8 cellular contexts compared by ENCODE assay signal in genomic region chr19:57350877-57351805, GRCh38. TPM values are rescaled to one million over a fixed set of nuclear protein-coding genes. Genes with fewer than 3 reads are reported as not detected.
DNase-seq lines count a peak whose midpoint lies in the region; ATAC-seq and TF ChIP-seq lines count a peak whose summit lies in the region.

ZNF304 (plus strand) TSS chr19:57351271; CDS start chr19:57351665, 394 bp downstream.

- peak; percentile 80 for DNase-seq in BJ (ENCODE audit: low read depth)
- DNase-seq in GM19238 (ENCODE audit: insufficient read length, low spot score) = peak; percentile 84
- peak; percentile 89 to 94 for DNase-seq in NCI-H524 (lab: John Stamatoyannopoulos, UW)
- DNase-seq in activated CD4-positive, alpha-beta T cell treated with anti-CD3 and anti-CD28 coated beads, Interleukin-2, amount 50 U/mL, for 4 hours = peak; percentile 77 to 81
- peak; percentile 93 to 97 (median 97) for DNase-seq in right lobe of liver
- peak; percentile 84 for DNase-seq in stimulated activated CD4-positive, alpha-beta T cell treated with anti-CD3 and anti-CD28 coated beads, Interleukin-4, amount 100 ng/mL, for 24 hours

- intact Hi-C loops in right lobe of liver (cut with DNase I) = no loop called here

- TF ChIP-seq POLR2A in right lobe of liver (IDR thresholded peaks at IDR 0.05) = no peak

- TF ChIP-seq CTCF in BJ (IDR thresholded peaks at IDR 0.05; ENCODE audit: insufficient read depth, low read depth, low read length) (no peak), right lobe of liver (IDR thresholded peaks at IDR 0.05) (no peak)

- H3K27me3 ChIP-seq in BJ (ENCODE audit: control insufficient read depth, insufficient read depth, low read length) (no peaks in the 10 kb centered on the region), duodenal mucosa (ENCODE audit: control insufficient read depth in 1 of 2, insufficient read depth in 2 of 2, low read length in 2 of 2) (no peaks in the 10 kb centered on the region), right lobe of liver (no peaks in the 10 kb centered on the region)

- H3K4me1 ChIP-seq in duodenal mucosa (ENCODE audit: control insufficient read depth in 1 of 2, insufficient read depth in 2 of 2, low read length in 2 of 2) = peaks cover 17% of the 10 kb centered on the region in 2 donors
- H3K4me1 ChIP-seq in right lobe of liver = peaks cover 0 to 8% (median 3%) of the 10 kb centered on the region in 4 donors

- peaks cover 7% of the 10 kb centered on the region for H3K36me3 ChIP-seq in BJ (ENCODE audit: control insufficient read depth, insufficient read depth, low read length)
- H3K36me3 ChIP-seq in duodenal mucosa (ENCODE audit: control insufficient read depth in 1 of 2, insufficient read depth in 2 of 2, low read length in 2 of 2) = peaks cover 22 to 31% of the 10 kb centered on the region in 2 donors
- peaks cover 0 to 25% (median 10%) of the 10 kb centered on the region in 4 donors for H3K36me3 ChIP-seq in right lobe of liver

- H3K9me3 ChIP-seq in duodenal mucosa (ENCODE audit: control insufficient read depth in 1 of 2, low read length in 2 of 2) (peaks cover 22 to 25% of the 10 kb centered on the region in 2 donors), right lobe of liver (no peaks in the 10 kb centered on the region)

- 1% methylated on average over 27 of the region's 57 CpGs for WGBS in right lobe of liver (ENCODE audit: insufficient coverage, low coverage, low lambda C conversion rate, missing lambda C conversion rate)

- POLR2A ChIA-PET in BJ (lab: Charles Lee) = interaction anchor here (0.7 kb wide), 1 partner anchor 12 kb away, joined by 4 read pairs; the partner anchor contains the start of genes TRAPPC2B and ZNF547

- peak; percentile 93 for ATAC-seq in HG03439 (IDR thresholded peaks at IDR 0.05; ENCODE audit: unreplicated experiment)
- ATAC-seq in right lobe of liver = peak; percentile 98 to 100 (median 100)

- CTCF ChIA-PET in BJ (lab: Yijun Ruan, JAX) = no interaction called here

- peak within 1 kb of the TSS; percentile 99 for H3K4me3 ChIP-seq in BJ (ENCODE audit: low read depth, low read length)
- H3K4me3 ChIP-seq in duodenal mucosa (ENCODE audit: low read depth in 1 of 2, low read length in 2 of 2) = peak within 1 kb of the TSS; percentile 90 to 99
- H3K4me3 ChIP-seq in right lobe of liver = peak within 1 kb of the TSS; percentile 87 to 97 (median 88)

- peak within 1 kb of the TSS; percentile 40 for H3K27ac ChIP-seq in duodenal mucosa (ENCODE audit: low read depth, low read length)
- peak within 1 kb of the TSS; percentile 39 to 79 (median 65) for H3K27ac ChIP-seq in right lobe of liver

- H3K9ac ChIP-seq in duodenal mucosa (ENCODE audit: low read depth in 1 of 2, low read length in 2 of 2) = peak within 1 kb of the TSS; percentile 89

RNA-seq across cellular contexts. Expression of gene ZNF304, which starts in this region (rescaled TPM):
- polyA plus RNA-seq in BJ (2011; rRNA removed) = 5.4 and 7.4 TPM in 2 replicates
- 8.5 and 11.2 TPM in 2 replicates for polyA minus RNA-seq in BJ (2011; rRNA and poly(A)+ RNA removed)
- total RNA-seq in right lobe of liver = 1 to 10 TPM; 1.5 to 2.8 (median 2.1) TPM

Comparison
In these comparisons a context has a peak if more than half of its experiments do, and no peak if none do; other contexts are left out.
1. Peak in every context shown above with its lines: DNase-seq, ATAC-seq, H3K4me3 ChIP-seq and H3K27ac ChIP-seq.